1 cellular context compared by ENCODE assay signal in the genomic region with DNA sequence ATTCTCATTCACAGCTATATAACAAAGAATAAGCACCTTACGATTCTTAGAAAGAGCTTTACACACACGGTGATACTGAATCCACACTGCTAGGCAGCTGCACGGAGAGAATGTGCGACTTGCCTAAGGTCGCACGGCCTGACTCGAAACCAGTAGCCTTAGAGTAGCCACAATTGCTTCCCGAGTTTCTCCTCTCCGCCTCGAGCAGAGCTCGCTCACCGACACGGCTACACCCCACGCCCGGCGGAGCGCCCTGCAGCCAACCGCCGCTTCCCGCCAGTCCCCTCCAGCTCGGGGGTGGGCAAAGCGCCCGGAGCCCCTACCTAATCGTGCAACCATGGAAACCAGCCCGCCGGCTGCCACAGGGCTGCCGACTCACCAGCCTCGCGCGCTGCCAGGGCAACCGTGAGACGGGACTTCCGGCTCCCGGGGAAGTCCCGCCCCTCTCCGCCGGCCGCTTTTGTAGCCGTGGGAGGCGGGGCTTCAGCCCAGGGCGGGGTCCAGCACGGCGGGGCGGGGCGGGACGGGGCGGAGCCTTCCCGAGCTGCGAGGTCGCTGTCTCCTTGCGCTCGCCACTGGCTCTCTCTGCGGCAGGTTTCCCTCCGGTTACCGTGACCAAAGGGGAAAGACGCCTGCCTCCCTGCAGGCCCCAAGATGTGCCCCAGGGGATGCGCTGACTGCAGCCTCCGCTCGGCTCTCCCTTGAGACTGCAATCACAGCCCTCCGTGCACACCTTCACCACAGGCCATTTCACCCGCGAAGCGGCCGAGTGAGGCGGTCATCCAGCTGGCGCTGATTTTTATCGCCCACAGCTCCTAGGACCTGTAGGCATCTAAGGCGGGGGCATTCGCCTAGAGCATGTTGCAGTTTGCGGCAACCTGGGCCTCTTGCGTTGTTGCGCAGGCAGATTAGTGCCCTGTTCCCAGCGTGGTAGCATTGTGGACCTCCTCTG.
TF ChIP-seq lines count a peak whose summit lies in the region.

No MANE protein-coding gene starts in this region.

TF ChIP-seq in HepG2, 621 proteins besides CTCF, POLR2A, EP300 and RAD21 (continued from another document and continues in another):
- TF ChIP-seq YY1 (IDR thresholded peaks at IDR 0.05; ENCODE audit: insufficient read depth, insufficient replicate concordance, low read depth, low read length) = peak; percentile 32
- no peak for TF ChIP-seq GZF1 (CRISPR knock-in tag; IDR thresholded peaks at IDR 0.05)
- TF ChIP-seq, protein P1, sequence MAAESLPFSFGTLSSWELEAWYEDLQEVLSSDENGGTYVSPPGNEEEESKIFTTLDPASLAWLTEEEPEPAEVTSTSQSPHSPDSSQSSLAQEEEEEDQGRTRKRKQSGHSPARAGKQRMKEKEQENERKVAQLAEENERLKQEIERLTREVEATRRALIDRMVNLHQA (CRISPR knock-in tag; IDR thresholded peaks at IDR 0.05) = no peak
- 0 out of 2 replicates have a peak, but pooled peaks have one; percentile 25 for TF ChIP-seq ZNF331 (CRISPR knock-in tag; IDR thresholded peaks at IDR 0.05)
- TF ChIP-seq, protein P2, sequence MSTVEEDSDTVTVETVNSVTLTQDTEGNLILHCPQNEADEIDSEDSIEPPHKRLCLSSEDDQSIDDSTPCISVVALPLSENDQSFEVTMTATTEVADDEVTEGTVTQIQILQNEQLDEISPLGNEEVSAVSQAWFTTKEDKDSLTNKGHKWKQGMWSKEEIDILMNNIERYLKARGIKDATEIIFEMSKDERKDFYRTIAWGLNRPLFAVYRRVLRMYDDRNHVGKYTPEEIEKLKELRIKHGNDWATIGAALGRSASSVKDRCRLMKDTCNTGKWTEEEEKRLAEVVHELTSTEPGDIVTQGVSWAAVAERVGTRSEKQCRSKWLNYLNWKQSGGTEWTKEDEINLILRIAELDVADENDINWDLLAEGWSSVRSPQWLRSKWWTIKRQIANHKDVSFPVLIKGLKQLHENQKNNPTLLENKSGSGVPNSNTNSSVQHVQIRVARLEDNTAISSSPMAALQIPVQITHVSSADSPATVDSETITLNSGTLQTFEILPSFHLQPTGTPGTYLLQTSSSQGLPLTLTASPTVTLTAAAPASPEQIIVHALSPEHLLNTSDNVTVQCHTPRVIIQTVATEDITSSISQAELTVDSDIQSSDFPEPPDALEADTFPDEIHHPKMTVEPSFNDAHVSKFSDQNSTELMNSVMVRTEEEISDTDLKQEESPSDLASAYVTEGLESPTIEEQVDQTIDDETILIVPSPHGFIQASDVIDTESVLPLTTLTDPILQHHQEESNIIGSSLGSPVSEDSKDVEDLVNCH (CRISPR knock-in tag; IDR thresholded peaks at IDR 0.05) = no peak
- no peak for TF ChIP-seq ZFP82 (CRISPR knock-in tag; IDR thresholded peaks at IDR 0.05; ENCODE audit: borderline replicate concordance)
- peak; percentile 49; the same call in 1 of the 2 replicates for TF ChIP-seq FOXC1 (CRISPR knock-in tag; IDR thresholded peaks at IDR 0.05; ENCODE audit: borderline replicate concordance)
- TF ChIP-seq TCF7L2 (IDR thresholded peaks at IDR 0.05; ENCODE audit: low read depth, low read length) = no peak
- TF ChIP-seq SIX4 (CRISPR knock-in tag; IDR thresholded peaks at IDR 0.05) = no peak
- TF ChIP-seq, protein P3, sequence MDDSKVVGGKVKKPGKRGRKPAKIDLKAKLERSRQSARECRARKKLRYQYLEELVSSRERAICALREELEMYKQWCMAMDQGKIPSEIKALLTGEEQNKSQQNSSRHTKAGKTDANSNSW (CRISPR knock-in tag; IDR thresholded peaks at IDR 0.05; ENCODE audit: borderline replicate concordance) = 0 out of 2 replicates have a peak, but pooled peaks have one; percentile 48
- TF ChIP-seq NPAS2 (CRISPR knock-in tag; IDR thresholded peaks at IDR 0.05; ENCODE audit: borderline replicate concordance) = no peak
- TF ChIP-seq ZNF546 (CRISPR knock-in tag; conservative IDR thresholded peaks at IDR 0.05) = 0 out of 2 replicates have a peak, but pooled peaks have one; percentile 59
- TF ChIP-seq, protein P4, sequence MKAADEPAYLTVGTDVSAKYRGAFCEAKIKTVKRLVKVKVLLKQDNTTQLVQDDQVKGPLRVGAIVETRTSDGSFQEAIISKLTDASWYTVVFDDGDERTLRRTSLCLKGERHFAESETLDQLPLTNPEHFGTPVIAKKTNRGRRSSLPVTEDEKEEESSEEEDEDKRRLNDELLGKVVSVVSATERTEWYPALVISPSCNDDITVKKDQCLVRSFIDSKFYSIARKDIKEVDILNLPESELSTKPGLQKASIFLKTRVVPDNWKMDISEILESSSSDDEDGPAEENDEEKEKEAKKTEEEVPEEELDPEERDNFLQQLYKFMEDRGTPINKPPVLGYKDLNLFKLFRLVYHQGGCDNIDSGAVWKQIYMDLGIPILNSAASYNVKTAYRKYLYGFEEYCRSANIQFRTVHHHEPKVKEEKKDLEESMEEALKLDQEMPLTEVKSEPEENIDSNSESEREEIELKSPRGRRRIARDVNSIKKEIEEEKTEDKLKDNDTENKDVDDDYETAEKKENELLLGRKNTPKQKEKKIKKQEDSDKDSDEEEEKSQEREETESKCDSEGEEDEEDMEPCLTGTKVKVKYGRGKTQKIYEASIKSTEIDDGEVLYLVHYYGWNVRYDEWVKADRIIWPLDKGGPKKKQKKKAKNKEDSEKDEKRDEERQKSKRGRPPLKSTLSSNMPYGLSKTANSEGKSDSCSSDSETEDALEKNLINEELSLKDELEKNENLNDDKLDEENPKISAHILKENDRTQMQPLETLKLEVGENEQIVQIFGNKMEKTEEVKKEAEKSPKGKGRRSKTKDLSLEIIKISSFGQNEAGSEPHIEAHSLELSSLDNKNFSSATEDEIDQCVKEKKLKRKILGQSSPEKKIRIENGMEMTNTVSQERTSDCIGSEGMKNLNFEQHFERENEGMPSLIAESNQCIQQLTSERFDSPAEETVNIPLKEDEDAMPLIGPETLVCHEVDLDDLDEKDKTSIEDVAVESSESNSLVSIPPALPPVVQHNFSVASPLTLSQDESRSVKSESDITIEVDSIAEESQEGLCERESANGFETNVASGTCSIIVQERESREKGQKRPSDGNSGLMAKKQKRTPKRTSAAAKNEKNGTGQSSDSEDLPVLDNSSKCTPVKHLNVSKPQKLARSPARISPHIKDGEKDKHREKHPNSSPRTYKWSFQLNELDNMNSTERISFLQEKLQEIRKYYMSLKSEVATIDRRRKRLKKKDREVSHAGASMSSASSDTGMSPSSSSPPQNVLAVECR (CRISPR knock-in tag; IDR thresholded peaks at IDR 0.05; ENCODE audit: borderline replicate concordance) = peak; percentile 88
- TF ChIP-seq PAX8 (CRISPR knock-in tag; IDR thresholded peaks at IDR 0.05; ENCODE audit: borderline replicate concordance) = no peak
- TF ChIP-seq NFRKB (IDR thresholded peaks at IDR 0.05) = no peak
- peak; percentile 54; the same call in 1 of the 2 replicates for TF ChIP-seq ZNF788 (CRISPR knock-in tag; IDR thresholded peaks at IDR 0.05; ENCODE audit: borderline replicate concordance)
- TF ChIP-seq, protein P5, sequence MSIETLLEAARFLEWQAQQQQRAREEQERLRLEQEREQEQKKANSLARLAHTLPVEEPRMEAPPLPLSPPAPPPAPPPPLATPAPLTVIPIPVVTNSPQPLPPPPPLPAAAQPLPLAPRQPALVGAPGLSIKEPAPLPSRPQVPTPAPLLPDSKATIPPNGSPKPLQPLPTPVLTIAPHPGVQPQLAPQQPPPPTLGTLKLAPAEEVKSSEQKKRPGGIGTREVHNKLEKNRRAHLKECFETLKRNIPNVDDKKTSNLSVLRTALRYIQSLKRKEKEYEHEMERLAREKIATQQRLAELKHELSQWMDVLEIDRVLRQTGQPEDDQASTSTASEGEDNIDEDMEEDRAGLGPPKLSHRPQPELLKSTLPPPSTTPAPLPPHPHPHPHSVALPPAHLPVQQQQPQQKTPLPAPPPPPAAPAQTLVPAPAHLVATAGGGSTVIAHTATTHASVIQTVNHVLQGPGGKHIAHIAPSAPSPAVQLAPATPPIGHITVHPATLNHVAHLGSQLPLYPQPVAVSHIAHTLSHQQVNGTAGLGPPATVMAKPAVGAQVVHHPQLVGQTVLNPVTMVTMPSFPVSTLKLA (IDR thresholded peaks at IDR 0.05) = no peak
- TF ChIP-seq, protein P6, sequence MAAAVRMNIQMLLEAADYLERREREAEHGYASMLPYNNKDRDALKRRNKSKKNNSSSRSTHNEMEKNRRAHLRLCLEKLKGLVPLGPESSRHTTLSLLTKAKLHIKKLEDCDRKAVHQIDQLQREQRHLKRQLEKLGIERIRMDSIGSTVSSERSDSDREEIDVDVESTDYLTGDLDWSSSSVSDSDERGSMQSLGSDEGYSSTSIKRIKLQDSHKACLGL (CRISPR knock-in tag; IDR thresholded peaks at IDR 0.05) = peak; percentile 56; the same call in 1 of the 2 replicates
- no peak for TF ChIP-seq TBL1XR1 (IDR thresholded peaks at IDR 0.05; ENCODE audit: borderline replicate concordance, low read length, partially characterized antibody)
- no peak for TF ChIP-seq MLLT10 (CRISPR knock-in tag; IDR thresholded peaks at IDR 0.05)
- no peak for TF ChIP-seq EEA1 (CRISPR knock-in tag; IDR thresholded peaks at IDR 0.05; ENCODE audit: borderline replicate concordance)
- TF ChIP-seq GABPA (IDR thresholded peaks at IDR 0.05; ENCODE audit: low read depth, low read length) = peak; percentile 83
- peak; percentile 88 for TF ChIP-seq GABPA (CRISPR knock-in tag; IDR thresholded peaks at IDR 0.05; ENCODE audit: low read depth)
- 0 out of 2 replicates have a peak, but pooled peaks have one; percentile 26 for TF ChIP-seq TBX2 (CRISPR knock-in tag; IDR thresholded peaks at IDR 0.05; ENCODE audit: borderline replicate concordance)
- no peak for TF ChIP-seq ZFP62 (CRISPR knock-in tag; IDR thresholded peaks at IDR 0.05)
- TF ChIP-seq, protein P7, sequence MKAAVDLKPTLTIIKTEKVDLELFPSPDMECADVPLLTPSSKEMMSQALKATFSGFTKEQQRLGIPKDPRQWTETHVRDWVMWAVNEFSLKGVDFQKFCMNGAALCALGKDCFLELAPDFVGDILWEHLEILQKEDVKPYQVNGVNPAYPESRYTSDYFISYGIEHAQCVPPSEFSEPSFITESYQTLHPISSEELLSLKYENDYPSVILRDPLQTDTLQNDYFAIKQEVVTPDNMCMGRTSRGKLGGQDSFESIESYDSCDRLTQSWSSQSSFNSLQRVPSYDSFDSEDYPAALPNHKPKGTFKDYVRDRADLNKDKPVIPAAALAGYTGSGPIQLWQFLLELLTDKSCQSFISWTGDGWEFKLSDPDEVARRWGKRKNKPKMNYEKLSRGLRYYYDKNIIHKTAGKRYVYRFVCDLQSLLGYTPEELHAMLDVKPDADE (CRISPR knock-in tag; IDR thresholded peaks at IDR 0.05) = no peak
- TF ChIP-seq, protein P8, sequence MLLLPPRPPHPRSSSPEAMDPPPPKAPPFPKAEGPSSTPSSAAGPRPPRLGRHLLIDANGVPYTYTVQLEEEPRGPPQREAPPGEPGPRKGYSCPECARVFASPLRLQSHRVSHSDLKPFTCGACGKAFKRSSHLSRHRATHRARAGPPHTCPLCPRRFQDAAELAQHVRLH (CRISPR knock-in tag; IDR thresholded peaks at IDR 0.05; ENCODE audit: borderline replicate concordance, low read depth) = no peak; the same call in 1 of the 2 replicates
- TF ChIP-seq SP5 (CRISPR knock-in tag; IDR thresholded peaks at IDR 0.05; ENCODE audit: borderline replicate concordance, low read depth) = no peak
- no peak for TF ChIP-seq ZNF674 (CRISPR knock-in tag; IDR thresholded peaks at IDR 0.05; ENCODE audit: low read depth)
- TF ChIP-seq ZNF430 (CRISPR knock-in tag; IDR thresholded peaks at IDR 0.05) = 0 out of 2 replicates have a peak, but pooled peaks have one; percentile 64
- TF ChIP-seq, protein P9, sequence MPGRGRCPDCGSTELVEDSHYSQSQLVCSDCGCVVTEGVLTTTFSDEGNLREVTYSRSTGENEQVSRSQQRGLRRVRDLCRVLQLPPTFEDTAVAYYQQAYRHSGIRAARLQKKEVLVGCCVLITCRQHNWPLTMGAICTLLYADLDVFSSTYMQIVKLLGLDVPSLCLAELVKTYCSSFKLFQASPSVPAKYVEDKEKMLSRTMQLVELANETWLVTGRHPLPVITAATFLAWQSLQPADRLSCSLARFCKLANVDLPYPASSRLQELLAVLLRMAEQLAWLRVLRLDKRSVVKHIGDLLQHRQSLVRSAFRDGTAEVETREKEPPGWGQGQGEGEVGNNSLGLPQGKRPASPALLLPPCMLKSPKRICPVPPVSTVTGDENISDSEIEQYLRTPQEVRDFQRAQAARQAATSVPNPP (CRISPR knock-in tag; IDR thresholded peaks at IDR 0.05) = no peak
- TF ChIP-seq SOX6 (IDR thresholded peaks at IDR 0.05) = no peak
- TF ChIP-seq SOX6 (CRISPR knock-in tag; IDR thresholded peaks at IDR 0.05) = peak; percentile 39
- TF ChIP-seq, protein P10, sequence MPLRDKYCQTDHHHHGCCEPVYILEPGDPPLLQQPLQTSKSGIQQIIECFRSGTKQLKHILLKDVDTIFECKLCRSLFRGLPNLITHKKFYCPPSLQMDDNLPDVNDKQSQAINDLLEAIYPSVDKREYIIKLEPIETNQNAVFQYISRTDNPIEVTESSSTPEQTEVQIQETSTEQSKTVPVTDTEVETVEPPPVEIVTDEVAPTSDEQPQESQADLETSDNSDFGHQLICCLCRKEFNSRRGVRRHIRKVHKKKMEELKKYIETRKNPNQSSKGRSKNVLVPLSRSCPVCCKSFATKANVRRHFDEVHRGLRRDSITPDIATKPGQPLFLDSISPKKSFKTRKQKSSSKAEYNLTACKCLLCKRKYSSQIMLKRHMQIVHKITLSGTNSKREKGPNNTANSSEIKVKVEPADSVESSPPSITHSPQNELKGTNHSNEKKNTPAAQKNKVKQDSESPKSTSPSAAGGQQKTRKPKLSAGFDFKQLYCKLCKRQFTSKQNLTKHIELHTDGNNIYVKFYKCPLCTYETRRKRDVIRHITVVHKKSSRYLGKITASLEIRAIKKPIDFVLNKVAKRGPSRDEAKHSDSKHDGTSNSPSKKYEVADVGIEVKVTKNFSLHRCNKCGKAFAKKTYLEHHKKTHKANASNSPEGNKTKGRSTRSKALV (CRISPR knock-in tag; IDR thresholded peaks at IDR 0.05) = no peak
- no peak for TF ChIP-seq ZC3H4 (CRISPR knock-in tag; IDR thresholded peaks at IDR 0.05; ENCODE audit: borderline replicate concordance)
- no peak for TF ChIP-seq FOSL2 (CRISPR knock-in tag; IDR thresholded peaks at IDR 0.05)
